ENCODE assay signal across 1 cellular context in genomic region chr6:158442309-158442705, GRCh38.
TF ChIP-seq lines count a peak whose summit lies in the region.

No MANE protein-coding gene starts in this region.

TF ChIP-seq in HepG2, 621 proteins besides CTCF, POLR2A, EP300 and RAD21 (continued from another document):
- TF ChIP-seq, protein P1, sequence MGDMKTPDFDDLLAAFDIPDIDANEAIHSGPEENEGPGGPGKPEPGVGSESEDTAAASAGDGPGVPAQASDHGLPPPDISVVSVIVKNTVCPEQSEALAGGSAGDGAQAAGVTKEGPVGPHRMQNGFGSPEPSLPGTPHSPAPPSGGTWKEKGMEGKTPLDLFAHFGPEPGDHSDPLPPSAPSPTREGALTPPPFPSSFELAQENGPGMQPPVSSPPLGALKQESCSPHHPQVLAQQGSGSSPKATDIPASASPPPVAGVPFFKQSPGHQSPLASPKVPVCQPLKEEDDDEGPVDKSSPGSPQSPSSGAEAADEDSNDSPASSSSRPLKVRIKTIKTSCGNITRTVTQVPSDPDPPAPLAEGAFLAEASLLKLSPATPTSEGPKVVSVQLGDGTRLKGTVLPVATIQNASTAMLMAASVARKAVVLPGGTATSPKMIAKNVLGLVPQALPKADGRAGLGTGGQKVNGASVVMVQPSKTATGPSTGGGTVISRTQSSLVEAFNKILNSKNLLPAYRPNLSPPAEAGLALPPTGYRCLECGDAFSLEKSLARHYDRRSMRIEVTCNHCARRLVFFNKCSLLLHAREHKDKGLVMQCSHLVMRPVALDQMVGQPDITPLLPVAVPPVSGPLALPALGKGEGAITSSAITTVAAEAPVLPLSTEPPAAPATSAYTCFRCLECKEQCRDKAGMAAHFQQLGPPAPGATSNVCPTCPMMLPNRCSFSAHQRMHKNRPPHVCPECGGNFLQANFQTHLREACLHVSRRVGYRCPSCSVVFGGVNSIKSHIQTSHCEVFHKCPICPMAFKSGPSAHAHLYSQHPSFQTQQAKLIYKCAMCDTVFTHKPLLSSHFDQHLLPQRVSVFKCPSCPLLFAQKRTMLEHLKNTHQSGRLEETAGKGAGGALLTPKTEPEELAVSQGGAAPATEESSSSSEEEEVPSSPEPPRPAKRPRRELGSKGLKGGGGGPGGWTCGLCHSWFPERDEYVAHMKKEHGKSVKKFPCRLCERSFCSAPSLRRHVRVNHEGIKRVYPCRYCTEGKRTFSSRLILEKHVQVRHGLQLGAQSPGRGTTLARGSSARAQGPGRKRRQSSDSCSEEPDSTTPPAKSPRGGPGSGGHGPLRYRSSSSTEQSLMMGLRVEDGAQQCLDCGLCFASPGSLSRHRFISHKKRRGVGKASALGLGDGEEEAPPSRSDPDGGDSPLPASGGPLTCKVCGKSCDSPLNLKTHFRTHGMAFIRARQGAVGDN (CRISPR knock-in tag; IDR thresholded peaks at IDR 0.05): no peak
